ENCODE assay signal across 21 cellular contexts in the genomic region with DNA sequence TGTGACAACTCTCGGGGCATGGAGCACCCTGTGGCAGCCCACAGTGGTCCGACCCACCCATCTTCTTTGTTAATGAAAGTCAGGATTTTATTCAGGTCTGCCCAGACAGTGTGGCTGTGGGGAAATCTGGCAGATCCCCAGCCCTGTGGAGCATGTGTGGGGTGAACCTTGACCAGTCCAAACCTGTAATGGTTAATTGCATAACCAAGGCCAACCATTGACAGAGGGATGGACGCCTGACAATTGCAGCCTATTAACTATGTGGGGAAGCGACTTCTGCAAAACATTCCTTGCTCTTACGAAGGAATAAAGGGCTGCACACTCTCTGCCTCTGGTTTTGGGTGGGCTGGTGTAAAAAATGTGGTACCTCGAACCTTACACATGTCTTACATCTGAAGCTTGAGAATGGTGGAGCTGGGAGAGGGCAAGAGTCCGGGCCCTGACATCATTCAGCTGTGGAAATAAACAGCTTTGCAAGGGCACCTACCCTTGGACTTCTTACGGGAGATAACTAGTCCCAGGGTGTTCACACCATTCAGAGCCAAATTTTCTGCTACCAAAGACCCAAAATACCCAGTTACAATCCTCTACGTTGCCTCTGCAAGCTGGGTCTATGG.
"Had no signal": no experiment of that assay in that cellular context is flagged by ENCODE, and none has a peak within 500 bp of the region (broad histone marks: within the 10 kb centered on the region; RNA-seq: fewer than 3 reads in every experiment).

No MANE protein-coding gene starts in this region.

- H3K4me3 Mint-ChIP-seq: dendritic cell treated with granulocyte-macrophage colony-stimulating factor and Interleukin-4, amounts not matched to agents 40 ng/mL and 50 ng/mL, for 4 days; stimulated activated effector memory CD8-positive, alpha-beta T cell treated with anti-CD3 and anti-CD28 coated beads, Interleukin-12 subunit alpha, Interleukin-12 subunit beta, amount 100 ng/mL, for 72 hours had no signal

- DNase-seq: cerebellar nuclear complex; erythroblast; foreskin keratinocyte; left lung; mesenchymal stem cell; midbrain; naive B cell; nephron progenitor cell; psoas muscle; right cardiac atrium; stimulated activated CD4-positive, alpha-beta T cell treated with anti-CD3 and anti-CD28 coated beads, Interleukin-4, amount 100 ng/mL, for 1 hour; stimulated activated CD8-positive, alpha-beta memory T cell treated with anti-CD3 and anti-CD28 coated beads, Interleukin-4, amount 100 ng/mL, for 48 hours; stimulated activated naive CD8-positive, alpha-beta T cell treated with anti-CD3 and anti-CD28 coated beads, Interleukin-15, Interleukin-2, amounts not matched to agents 100 U/mL and 50 U/mL, for 24 hours; tibial artery; upper lobe of left lung; uterus had no signal

- ATAC-seq: foreskin keratinocyte; left lung; psoas muscle; right cardiac atrium; stimulated activated effector memory CD8-positive, alpha-beta T cell treated with anti-CD3 and anti-CD28 coated beads, Interleukin-12 subunit alpha, Interleukin-12 subunit beta, amount 100 ng/mL, for 72 hours; stimulated activated naive CD8-positive, alpha-beta T cell treated with anti-CD3 and anti-CD28 coated beads, Interleukin-15, Interleukin-2, amounts not matched to agents 100 U/mL and 50 U/mL, for 24 hours had no signal

- FAIRE-seq: colon had no signal

- H3K27ac ChIP-seq: foreskin keratinocyte, left lung, neutrophil, psoas muscle, tibial artery, upper lobe of left lung, uterus had no signal

- H3K27me3 ChIP-seq: foreskin keratinocyte, left lung, neutrophil, tibial artery, upper lobe of left lung, uterus had no signal

- H3K9me3 Mint-ChIP-seq: naive B cell; nephron progenitor cell; stimulated activated effector memory CD8-positive, alpha-beta T cell treated with anti-CD3 and anti-CD28 coated beads, Interleukin-12 subunit alpha, Interleukin-12 subunit beta, amount 100 ng/mL, for 72 hours had no signal

- H3K9me3 ChIP-seq: left lung, neutrophil, psoas muscle, tibial artery, upper lobe of left lung, uterus had no signal

- H3K36me3 ChIP-seq: left lung, neutrophil, tibial artery, upper lobe of left lung, uterus had no signal

- H3K27ac Mint-ChIP-seq: dendritic cell treated with granulocyte-macrophage colony-stimulating factor and Interleukin-4, amounts not matched to agents 40 ng/mL and 50 ng/mL, for 4 days; naive B cell; stimulated activated effector memory CD8-positive, alpha-beta T cell treated with anti-CD3 and anti-CD28 coated beads, Interleukin-12 subunit alpha, Interleukin-12 subunit beta, amount 100 ng/mL, for 72 hours had no signal

- H3K4me1 Mint-ChIP-seq: naive B cell had no signal

- H3K4me3 ChIP-seq: left lung, lung, psoas muscle, tibial artery, upper lobe of left lung, uterus had no signal

- H3K4me1 ChIP-seq: foreskin keratinocyte, left lung, tibial artery, upper lobe of left lung, uterus had no signal

- H3K36me3 Mint-ChIP-seq: naive B cell; stimulated activated effector memory CD8-positive, alpha-beta T cell treated with anti-CD3 and anti-CD28 coated beads, Interleukin-12 subunit alpha, Interleukin-12 subunit beta, amount 100 ng/mL, for 72 hours had no signal
